17 cellular contexts compared by ENCODE assay signal in genomic region chr6:142561511-142562265, GRCh38.
DNase-seq lines count a peak whose midpoint lies in the region; ATAC-seq and TF ChIP-seq lines count a peak whose summit lies in the region.
"Had no signal": no experiment of that assay in that cellular context is flagged by ENCODE, and none has a peak within 500 bp of the region (broad histone marks: within the 10 kb centered on the region; RNA-seq: fewer than 3 reads in every experiment).

No MANE protein-coding gene starts in this region.

- H2AFZ ChIP-seq in DND-41 (ENCODE audit: low read depth, low read length) (no peak overlapping the region), PC-9 (no peak overlapping the region)

- intact Hi-C loops in activated CD4-positive, alpha-beta T cell treated with anti-CD3 and anti-CD28 coated beads for 36 hours (cut with DNase I, micrococcal nuclease): loop anchor here (10.0 kb wide), 2 partner anchors 293 to 417 kb away; partner anchors contain the start of genes NMBR (in 1 of the 2) and VTA1 (in 1 of the 2)
- intact Hi-C loops in activated T-helper 1 cell treated with anti-CD3 and anti-CD28 coated beads, Interleukin-12 subunit alpha, Interleukin-12 subunit beta, Interleukin-2, Interleukin-4 antibody, amounts not matched to agents 30 ng/mL and 10 ng/mL and 1 ng/mL, durations not matched to agents 14 hours and 24 hours and 36 hours (cut with micrococcal nuclease): loop anchor here (10.0 kb wide), 1 partner anchor 503 kb away; the partner anchor contains the start of gene AIG1
- intact Hi-C loops in naive thymus-derived CD4-positive, alpha-beta T cell (cut with micrococcal nuclease): loop anchor here (1.0 to 10.0 kb wide), 4 partner anchors 8 to 1453 kb away; partner anchors contain the start of gene HIVEP2 (in 1 of the 2)
- intact Hi-C loops in PC-9 (cut with micrococcal nuclease; ENCODE audit: unreplicated experiment): loop anchor here (10.0 kb wide), 1 partner anchor 417 kb away; the partner anchor contains the start of genes NMBR and VTA1

- no peak overlapping the region for H3K9ac ChIP-seq in DND-41 (ENCODE audit: low read depth, low read length)
- H3K9ac ChIP-seq: KMS-11 had no signal

- H3K27ac ChIP-seq in DND-41 (ENCODE audit: low read length) (no peak overlapping the region), PC-9 (no peak overlapping the region)
- no peak overlapping the region for H3K27ac ChIP-seq in naive thymus-derived CD4-positive, alpha-beta T cell (ENCODE audit: low read depth, low read length)
- H3K27ac ChIP-seq: 22Rv1, KMS-11 had no signal

- peaks cover 9% of the 10 kb centered on the region for H3K9me3 Mint-ChIP-seq in activated CD4-positive, alpha-beta T cell treated with anti-CD3 and anti-CD28 coated beads for 36 hours (ENCODE audit: low read depth)
- H3K9me3 Mint-ChIP-seq in activated T-helper 1 cell treated with anti-CD3 and anti-CD28 coated beads, Interleukin-12 subunit alpha, Interleukin-12 subunit beta, Interleukin-2, Interleukin-4 antibody, amounts not matched to agents 30 ng/mL and 10 ng/mL and 1 ng/mL, durations not matched to agents 14 hours and 24 hours and 36 hours: no peaks in the 10 kb centered on the region
- peaks cover 0 to 13% (median 2%) of the 10 kb centered on the region in 11 donors for H3K9me3 Mint-ChIP-seq in naive thymus-derived CD4-positive, alpha-beta T cell
- H3K9me3 Mint-ChIP-seq in stimulated activated memory B cell treated with anti-CD40 and anti-IgM and Interleukin-4, amounts not matched to agents 10 μg/mL and 1 μg/mL and 100 μg/mL, for 72 hours: peaks cover under 1% of the 10 kb centered on the region

- BruUV-seq in PC-9 (replicated peaks; lab: Mats Ljungman, UMichigan): no TSS peak

- H4K20me1 ChIP-seq in DND-41 (ENCODE audit: insufficient read depth, low read length) (no peaks in the 10 kb centered on the region), PC-9 (ENCODE audit: insufficient read depth) (no peaks in the 10 kb centered on the region)

- no peaks in the 10 kb centered on the region for H3K36me3 ChIP-seq in DND-41 (ENCODE audit: insufficient read depth, low read length)
- H3K36me3 ChIP-seq in naive thymus-derived CD4-positive, alpha-beta T cell (ENCODE audit: control insufficient read depth in 2 of 3, insufficient read depth in 3 of 3, low read length in 3 of 3): no peaks in the 10 kb centered on the region
- no peaks in the 10 kb centered on the region for H3K36me3 ChIP-seq in PC-9 (ENCODE audit: low read depth)

- POLR2A ChIA-PET in activated CD4-positive, alpha-beta T cell treated with anti-CD3 and anti-CD28 coated beads for 36 hours (lab: Charles Lee): interaction anchor here (0.5 kb wide), 1 partner anchor 287 kb away, joined by 4 read pairs; no protein-coding TSS in a partner anchor
- POLR2A ChIA-PET in naive thymus-derived CD4-positive, alpha-beta T cell (lab: Charles Lee): interaction anchor here (1.0 to 1.2 kb wide), 2 partner anchors 9 to 10 kb away, joined by 4 read pairs; no protein-coding TSS in a partner anchor
- POLR2A ChIA-PET in PC-9 (lab: Charles Lee; ENCODE audit: unreplicated experiment): no interaction called here

- no peaks in the 10 kb centered on the region for H3F3A ChIP-seq in PC-9 (ENCODE audit: insufficient read depth, low read depth)

- no peak overlapping the region for H3K4me3 ChIP-seq in DND-41 (ENCODE audit: low read depth in 1 of 2, low read length in 2 of 2)
- no peak overlapping the region for H3K4me3 ChIP-seq in naive thymus-derived CD4-positive, alpha-beta T cell (ENCODE audit: low read length)
- no peak overlapping the region for H3K4me3 ChIP-seq in PC-9

- H3K4me1 ChIP-seq in DND-41 (ENCODE audit: insufficient read depth, low read length) (peaks cover 11% of the 10 kb centered on the region), PC-9 (replicated peaks; ENCODE audit: insufficient read depth) (no peaks in the 10 kb centered on the region)
- peaks cover 0 to 27% of the 10 kb centered on the region in 2 donors for H3K4me1 ChIP-seq in naive thymus-derived CD4-positive, alpha-beta T cell (ENCODE audit: control insufficient read depth in 2 of 2, insufficient read depth in 2 of 2, low read length in 2 of 2)

- no peaks in the 10 kb centered on the region for H3K9me2 ChIP-seq in PC-9 (ENCODE audit: insufficient read depth)

- H3K79me2 ChIP-seq in DND-41 (ENCODE audit: insufficient read depth, low read length) (no peaks in the 10 kb centered on the region), PC-9 (ENCODE audit: low read depth) (no peaks in the 10 kb centered on the region)

- H3K27me3 Mint-ChIP-seq in activated CD4-positive, alpha-beta T cell treated with anti-CD3 and anti-CD28 coated beads for 36 hours: no peaks in the 10 kb centered on the region
- H3K27me3 Mint-ChIP-seq in activated T-helper 1 cell treated with anti-CD3 and anti-CD28 coated beads, Interleukin-12 subunit alpha, Interleukin-12 subunit beta, Interleukin-2, Interleukin-4 antibody, amounts not matched to agents 30 ng/mL and 10 ng/mL and 1 ng/mL, durations not matched to agents 14 hours and 24 hours and 36 hours (ENCODE audit: insufficient read depth): no peaks in the 10 kb centered on the region
- H3K27me3 Mint-ChIP-seq in naive thymus-derived CD4-positive, alpha-beta T cell: no peaks in the 10 kb centered on the region
- H3K27me3 Mint-ChIP-seq in stimulated activated memory B cell treated with anti-CD40 and anti-IgM and Interleukin-4, amounts not matched to agents 10 μg/mL and 1 μg/mL and 100 μg/mL, for 72 hours: no peaks in the 10 kb centered on the region

- peak overlapping the region; percentile 80 for H3K27ac Mint-ChIP-seq in activated CD4-positive, alpha-beta T cell treated with anti-CD3 and anti-CD28 coated beads for 36 hours
- peak overlapping the region; percentile 20 for H3K27ac Mint-ChIP-seq in activated T-helper 1 cell treated with anti-CD3 and anti-CD28 coated beads, Interleukin-12 subunit alpha, Interleukin-12 subunit beta, Interleukin-2, Interleukin-4 antibody, amounts not matched to agents 30 ng/mL and 10 ng/mL and 1 ng/mL, durations not matched to agents 14 hours and 24 hours and 36 hours
- peak overlapping the region in 8 of 9 donors; percentile 20 to 86 (median 72) for H3K27ac Mint-ChIP-seq in naive thymus-derived CD4-positive, alpha-beta T cell
- no peak overlapping the region for H3K27ac Mint-ChIP-seq in stimulated activated memory B cell treated with anti-CD40 and anti-IgM and Interleukin-4, amounts not matched to agents 10 μg/mL and 1 μg/mL and 100 μg/mL, for 72 hours

- H3K36me3 Mint-ChIP-seq in activated CD4-positive, alpha-beta T cell treated with anti-CD3 and anti-CD28 coated beads for 36 hours (ENCODE audit: low read depth): no peaks in the 10 kb centered on the region
- H3K36me3 Mint-ChIP-seq in activated T-helper 1 cell treated with anti-CD3 and anti-CD28 coated beads, Interleukin-12 subunit alpha, Interleukin-12 subunit beta, Interleukin-2, Interleukin-4 antibody, amounts not matched to agents 30 ng/mL and 10 ng/mL and 1 ng/mL, durations not matched to agents 14 hours and 24 hours and 36 hours (ENCODE audit: low read depth): no peaks in the 10 kb centered on the region
- H3K36me3 Mint-ChIP-seq in naive thymus-derived CD4-positive, alpha-beta T cell: peaks cover 0 to 4% (median 0%) of the 10 kb centered on the region in 5 donors
- no peaks in the 10 kb centered on the region for H3K36me3 Mint-ChIP-seq in stimulated activated memory B cell treated with anti-CD40 and anti-IgM and Interleukin-4, amounts not matched to agents 10 μg/mL and 1 μg/mL and 100 μg/mL, for 72 hours

- TF ChIP-seq CTCF in DND-41 (IDR thresholded peaks at IDR 0.05; ENCODE audit: borderline replicate concordance, extremely low read depth, low read length, poor library complexity, severe bottlenecking) (no peak), PC-9 (conservative IDR thresholded peaks at IDR 0.05) (no peak)

- DNase-seq in activated CD4-positive, alpha-beta T cell treated with anti-CD3 and anti-CD28 coated beads for 36 hours: no peak
- DNase-seq in activated CD4-positive, alpha-beta T cell treated with anti-CD3 and anti-CD28 coated beads for 48 hours: no peak
- DNase-seq in DND-41 (no peak), PC-9 (no peak), NCI-H1048 (lab: John Stamatoyannopoulos, UW) (no peak)
- DNase-seq in activated T-helper 1 cell treated with anti-CD3 and anti-CD28 coated beads, Interleukin-12 subunit alpha, Interleukin-12 subunit beta, Interleukin-2, Interleukin-4 antibody, amounts not matched to agents 30 ng/mL and 10 ng/mL and 1 ng/mL, durations not matched to agents 14 hours and 24 hours and 36 hours (ENCODE audit: low spot score): no peak
- DNase-seq in naive thymus-derived CD4-positive, alpha-beta T cell: peak in 3 of 9 donors; percentile 27 to 45 (median 40)
- DNase-seq: EL, MM.1S, NCI-H1105 treated with DMSO at 0.1 percent for 48 hours, NCI-H187 treated with DMSO at 0.1 percent for 48 hours, NCI-H446 had no signal

- H3K4me3 Mint-ChIP-seq in activated CD4-positive, alpha-beta T cell treated with anti-CD3 and anti-CD28 coated beads for 36 hours: no peak overlapping the region
- no peak overlapping the region for H3K4me3 Mint-ChIP-seq in activated T-helper 1 cell treated with anti-CD3 and anti-CD28 coated beads, Interleukin-12 subunit alpha, Interleukin-12 subunit beta, Interleukin-2, Interleukin-4 antibody, amounts not matched to agents 30 ng/mL and 10 ng/mL and 1 ng/mL, durations not matched to agents 14 hours and 24 hours and 36 hours
- H3K4me3 Mint-ChIP-seq in naive thymus-derived CD4-positive, alpha-beta T cell: peak overlapping the region in 9 of 10 donors; percentile 39 to 68 (median 65)
- no peak overlapping the region for H3K4me3 Mint-ChIP-seq in stimulated activated memory B cell treated with anti-CD40 and anti-IgM and Interleukin-4, amounts not matched to agents 10 μg/mL and 1 μg/mL and 100 μg/mL, for 72 hours

- CTCF ChIA-PET in activated CD4-positive, alpha-beta T cell treated with anti-CD3 and anti-CD28 coated beads for 36 hours (lab: Charles Lee): interaction anchor here (1.0 to 1.1 kb wide), 2 partner anchors 11 to 87 kb away, joined by 3 to 4 read pairs; no protein-coding TSS in a partner anchor
- CTCF ChIA-PET in naive thymus-derived CD4-positive, alpha-beta T cell (lab: Charles Lee): interaction anchor here (1.0 kb wide), 1 partner anchor 185 kb away, joined by 3 read pairs; no protein-coding TSS in a partner anchor
- CTCF ChIA-PET in PC-9 (lab: Charles Lee): no interaction called here

- no peaks in the 10 kb centered on the region for H3K9me3 ChIP-seq in DND-41 (ENCODE audit: insufficient read depth, low read length, severe bottlenecking)
- no peaks in the 10 kb centered on the region for H3K9me3 ChIP-seq in naive thymus-derived CD4-positive, alpha-beta T cell (ENCODE audit: control insufficient read depth in 2 of 3, low read length in 3 of 3)
- no peaks in the 10 kb centered on the region for H3K9me3 ChIP-seq in PC-9 (ENCODE audit: insufficient read depth, low read depth)

- H3K4me1 Mint-ChIP-seq in activated CD4-positive, alpha-beta T cell treated with anti-CD3 and anti-CD28 coated beads for 36 hours: peaks cover 33% of the 10 kb centered on the region
- peaks cover 10% of the 10 kb centered on the region for H3K4me1 Mint-ChIP-seq in activated T-helper 1 cell treated with anti-CD3 and anti-CD28 coated beads, Interleukin-12 subunit alpha, Interleukin-12 subunit beta, Interleukin-2, Interleukin-4 antibody, amounts not matched to agents 30 ng/mL and 10 ng/mL and 1 ng/mL, durations not matched to agents 14 hours and 24 hours and 36 hours (ENCODE audit: low read depth)
- H3K4me1 Mint-ChIP-seq in naive thymus-derived CD4-positive, alpha-beta T cell: peaks cover 5 to 48% (median 37%) of the 10 kb centered on the region in 7 donors
- H3K4me1 Mint-ChIP-seq in stimulated activated memory B cell treated with anti-CD40 and anti-IgM and Interleukin-4, amounts not matched to agents 10 μg/mL and 1 μg/mL and 100 μg/mL, for 72 hours: no peaks in the 10 kb centered on the region

- H3K4me2 ChIP-seq in DND-41 (ENCODE audit: insufficient read depth, low read length) (no peak overlapping the region), PC-9 (no peak overlapping the region)
- H3K4me2 ChIP-seq: KMS-11 had no signal

- no peaks in the 10 kb centered on the region for H3K27me3 ChIP-seq in DND-41 (ENCODE audit: insufficient read depth, low read length, poor library complexity)
- H3K27me3 ChIP-seq in naive thymus-derived CD4-positive, alpha-beta T cell (ENCODE audit: control insufficient read depth in 2 of 2, insufficient read depth in 2 of 2, low read length in 2 of 2): no peaks in the 10 kb centered on the region
- no peaks in the 10 kb centered on the region for H3K27me3 ChIP-seq in PC-9 (ENCODE audit: insufficient read depth, low read depth)

- ATAC-seq in activated CD4-positive, alpha-beta T cell treated with anti-CD3 and anti-CD28 coated beads for 36 hours: peak; percentile 50
- peak; percentile 81 for ATAC-seq in DND-41 (ENCODE audit: insufficient read depth, low read depth)
- ATAC-seq in naive thymus-derived CD4-positive, alpha-beta T cell: peak; percentile 41
- no peak for ATAC-seq in stimulated activated memory B cell treated with anti-CD40 and anti-IgM and Interleukin-4, amounts not matched to agents 10 μg/mL and 1 μg/mL and 100 μg/mL, for 72 hours
- ATAC-seq: Panc1, Right ventricle myocardium inferior had no signal

Comparison
In these comparisons a context has a peak if more than half of its experiments do, and no peak if none do; other contexts are left out.
1. H3K4me3 Mint-ChIP-seq: peak in naive thymus-derived CD4-positive, alpha-beta T cell (9 of 10); none in activated CD4-positive, alpha-beta T cell treated with anti-CD3 and anti-CD28 coated beads for 36 hours (single experiment), activated T-helper 1 cell treated with anti-CD3 and anti-CD28 coated beads, Interleukin-12 subunit alpha, Interleukin-12 subunit beta, Interleukin-2, Interleukin-4 antibody, amounts not matched to agents 30 ng/mL and 10 ng/mL and 1 ng/mL, durations not matched to agents 14 hours and 24 hours and 36 hours (single experiment) and stimulated activated memory B cell treated with anti-CD40 and anti-IgM and Interleukin-4, amounts not matched to agents 10 μg/mL and 1 μg/mL and 100 μg/mL, for 72 hours (single experiment).